Comparison of ENCODE assay signal across 1 cellular context in the genomic region with DNA sequence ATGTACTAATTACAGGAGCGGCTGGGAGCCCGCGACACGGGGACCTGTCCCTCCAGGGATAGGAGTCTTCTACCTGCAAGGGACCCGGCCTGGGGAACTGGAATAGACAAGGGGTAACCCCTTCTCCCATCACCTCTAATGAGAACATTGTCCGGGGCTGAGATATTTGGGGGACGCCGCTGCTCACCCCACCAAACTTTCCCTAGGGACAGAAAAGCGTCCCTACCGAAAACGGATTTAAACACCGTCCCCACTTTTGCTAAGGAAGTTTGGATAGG.
TF ChIP-seq lines count a peak whose summit lies in the region.

No MANE protein-coding gene starts in this region.

TF ChIP-seq in SK-N-SH treated with all-trans-retinoic acid at 6 μM for 48 hours, 23 proteins besides CTCF, POLR2A, EP300 and RAD21 (continued from another document):
- no peak for TF ChIP-seq ZC3H10 (CRISPR knock-in tag; IDR thresholded peaks at IDR 0.05)
- no peak for TF ChIP-seq ESRRG (CRISPR knock-in tag; IDR thresholded peaks at IDR 0.05)
- TF ChIP-seq TCF4 (CRISPR knock-in tag; IDR thresholded peaks at IDR 0.05; ENCODE audit: borderline replicate concordance): no peak
- TF ChIP-seq CSDC2 (CRISPR knock-in tag; IDR thresholded peaks at IDR 0.05): no peak
- no peak for TF ChIP-seq POU6F1 (CRISPR knock-in tag; IDR thresholded peaks at IDR 0.05; ENCODE audit: borderline replicate concordance, low read depth)
- no peak for TF ChIP-seq GLIS3 (CRISPR knock-in tag; IDR thresholded peaks at IDR 0.05)
- no peak for TF ChIP-seq ZNF565 (CRISPR knock-in tag; conservative IDR thresholded peaks at IDR 0.05; ENCODE audit: low read depth)
- TF ChIP-seq SNAI2 (CRISPR knock-in tag; IDR thresholded peaks at IDR 0.05): no peak
- TF ChIP-seq, protein P1, sequence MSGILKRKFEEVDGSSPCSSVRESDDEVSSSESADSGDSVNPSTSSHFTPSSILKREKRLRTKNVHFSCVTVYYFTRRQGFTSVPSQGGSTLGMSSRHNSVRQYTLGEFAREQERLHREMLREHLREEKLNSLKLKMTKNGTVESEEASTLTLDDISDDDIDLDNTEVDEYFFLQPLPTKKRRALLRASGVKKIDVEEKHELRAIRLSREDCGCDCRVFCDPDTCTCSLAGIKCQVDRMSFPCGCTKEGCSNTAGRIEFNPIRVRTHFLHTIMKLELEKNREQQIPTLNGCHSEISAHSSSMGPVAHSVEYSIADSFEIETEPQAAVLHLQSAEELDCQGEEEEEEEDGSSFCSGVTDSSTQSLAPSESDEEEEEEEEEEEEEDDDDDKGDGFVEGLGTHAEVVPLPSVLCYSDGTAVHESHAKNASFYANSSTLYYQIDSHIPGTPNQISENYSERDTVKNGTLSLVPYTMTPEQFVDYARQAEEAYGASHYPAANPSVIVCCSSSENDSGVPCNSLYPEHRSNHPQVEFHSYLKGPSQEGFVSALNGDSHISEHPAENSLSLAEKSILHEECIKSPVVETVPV (CRISPR knock-in tag; IDR thresholded peaks at IDR 0.05): no peak
- TF ChIP-seq ZFP3 (CRISPR knock-in tag; IDR thresholded peaks at IDR 0.05): no peak
- no peak for TF ChIP-seq PPARA (CRISPR knock-in tag; IDR thresholded peaks at IDR 0.05; ENCODE audit: borderline replicate concordance)
- no peak for TF ChIP-seq ARNTL (CRISPR knock-in tag; IDR thresholded peaks at IDR 0.05; ENCODE audit: borderline replicate concordance, low read depth)
- TF ChIP-seq, protein P2, sequence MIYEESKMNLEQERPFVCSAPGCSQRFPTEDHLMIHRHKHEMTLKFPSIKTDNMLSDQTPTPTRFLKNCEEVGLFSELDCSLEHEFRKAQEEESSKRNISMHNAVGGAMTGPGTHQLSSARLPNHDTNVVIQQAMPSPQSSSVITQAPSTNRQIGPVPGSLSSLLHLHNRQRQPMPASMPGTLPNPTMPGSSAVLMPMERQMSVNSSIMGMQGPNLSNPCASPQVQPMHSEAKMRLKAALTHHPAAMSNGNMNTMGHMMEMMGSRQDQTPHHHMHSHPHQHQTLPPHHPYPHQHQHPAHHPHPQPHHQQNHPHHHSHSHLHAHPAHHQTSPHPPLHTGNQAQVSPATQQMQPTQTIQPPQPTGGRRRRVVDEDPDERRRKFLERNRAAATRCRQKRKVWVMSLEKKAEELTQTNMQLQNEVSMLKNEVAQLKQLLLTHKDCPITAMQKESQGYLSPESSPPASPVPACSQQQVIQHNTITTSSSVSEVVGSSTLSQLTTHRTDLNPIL (CRISPR knock-in tag; IDR thresholded peaks at IDR 0.05; ENCODE audit: low read depth): no peak
- no peak for TF ChIP-seq TOX (CRISPR knock-in tag; IDR thresholded peaks at IDR 0.05; ENCODE audit: borderline replicate concordance)
